1 cellular context compared by ENCODE assay signal in genomic region chr15:40948706-40949473, GRCh38.
TF ChIP-seq lines count a peak whose summit lies in the region.

No MANE protein-coding gene starts in this region.

TF ChIP-seq in GM23338, 12 proteins besides CTCF, POLR2A, EP300 and RAD21 (continued from another document):
- no peak for TF ChIP-seq ZNF462 (CRISPR knock-in tag; IDR thresholded peaks at IDR 0.05)
- TF ChIP-seq EZH2 (IDR thresholded peaks at IDR 0.05; ENCODE audit: low read depth, unreplicated experiment), result no peak
- no peak for TF ChIP-seq REST (IDR thresholded peaks at IDR 0.05; ENCODE audit: unreplicated experiment)
- no peak for TF ChIP-seq POLR2AphosphoS5 (IDR thresholded peaks at IDR 0.05; ENCODE audit: low read depth)
TF ChIP-seq in GM23338: peak in this region for 0.
